In the genomic region with DNA sequence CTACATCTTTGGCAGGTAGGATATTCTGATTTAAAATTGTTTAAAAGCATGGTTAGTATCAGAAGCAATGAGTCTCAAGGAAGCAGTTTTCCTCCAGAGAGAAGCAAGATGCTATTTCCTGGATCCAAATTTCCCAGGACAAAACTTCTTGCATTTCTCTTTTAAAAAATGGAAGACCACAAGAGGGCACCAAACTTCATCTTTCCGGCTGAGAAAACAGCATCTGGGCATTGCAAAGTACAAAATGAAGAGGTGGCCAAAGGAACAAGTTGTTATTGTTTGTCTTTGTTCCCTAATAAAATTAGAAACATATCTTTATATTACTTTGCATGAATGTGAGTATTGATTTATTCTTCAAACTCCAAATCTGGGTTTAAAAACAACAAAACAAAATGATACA, we compare ENCODE assay signal across 8 cellular contexts.
DNase-seq lines count a peak whose midpoint lies in the region; ATAC-seq and TF ChIP-seq lines count a peak whose summit lies in the region.

No MANE protein-coding gene starts in this region.

- H3K4me3 ChIP-seq in vagina = no peak overlapping the region

- intact Hi-C loops in activated CD4-positive, alpha-beta T cell treated with anti-CD3 and anti-CD28 coated beads, Interleukin-2, amount 10 ng/mL, durations not matched to agents 24 days and 14 days (cut with micrococcal nuclease) = loop anchor here (1.0 to 5.0 kb wide), 2 partner anchors 59 to 228 kb away; a partner anchor contains a TSS
- intact Hi-C loops in activated CD4-positive, alpha-beta T cell treated with anti-CD3 and anti-CD28 coated beads for 36 hours (cut with DNase I, micrococcal nuclease) = loop anchor here (1.0 to 2.0 kb wide), 2 partner anchors 60 to 228 kb away; a partner anchor contains a TSS
- intact Hi-C loops in vagina (cut with DNase I) = loop anchor here (5.0 to 10.0 kb wide), 2 partner anchors 62 to 229 kb away; a partner anchor contains a TSS

- CTCF ChIA-PET in activated CD4-positive, alpha-beta T cell treated with anti-CD3 and anti-CD28 coated beads for 36 hours (lab: Charles Lee) = interaction anchor here (2.0 kb wide), 1 partner anchor 228 kb away, joined by 11 read pairs; no protein-coding TSS in a partner anchor

- POLR2A ChIA-PET in activated CD4-positive, alpha-beta T cell treated with anti-CD3 and anti-CD28 coated beads for 36 hours (lab: Charles Lee) = no interaction called here

- no peak overlapping the region for H3K27ac Mint-ChIP-seq in activated CD4-positive, alpha-beta T cell treated with anti-CD3 and anti-CD28 coated beads, Interleukin-2, amount 10 ng/mL, durations not matched to agents 24 days and 14 days
- H3K27ac Mint-ChIP-seq in activated CD4-positive, alpha-beta T cell treated with anti-CD3 and anti-CD28 coated beads for 36 hours = no peak overlapping the region
- H3K27ac Mint-ChIP-seq in brain = peak overlapping the region in 1 of 5 experiments; percentile 35
- H3K27ac Mint-ChIP-seq in T-helper 2 cell treated with Interferon-gamma antibody and Interleukin-4, amounts not matched to agents 5 μg/mL and 100 μg/mL, for 36 hours = no peak overlapping the region

- no peaks in the 10 kb centered on the region for H3K27me3 ChIP-seq in vagina

- no peak for ATAC-seq in activated CD4-positive, alpha-beta T cell treated with anti-CD3 and anti-CD28 coated beads for 36 hours

- no peak for TF ChIP-seq POLR2A in vagina (IDR thresholded peaks at IDR 0.05)

- H3K4me3 Mint-ChIP-seq in activated CD4-positive, alpha-beta T cell treated with anti-CD3 and anti-CD28 coated beads, Interleukin-2, amount 10 ng/mL, durations not matched to agents 24 days and 14 days = no peak overlapping the region
- H3K4me3 Mint-ChIP-seq in activated CD4-positive, alpha-beta T cell treated with anti-CD3 and anti-CD28 coated beads for 36 hours = no peak overlapping the region
- no peak overlapping the region for H3K4me3 Mint-ChIP-seq in brain
- no peak overlapping the region for H3K4me3 Mint-ChIP-seq in T-helper 2 cell treated with Interferon-gamma antibody and Interleukin-4, amounts not matched to agents 5 μg/mL and 100 μg/mL, for 36 hours

- no peaks in the 10 kb centered on the region for H3K36me3 ChIP-seq in vagina

- H3K9me3 Mint-ChIP-seq in activated CD4-positive, alpha-beta T cell treated with anti-CD3 and anti-CD28 coated beads, Interleukin-2, amount 10 ng/mL, durations not matched to agents 24 days and 14 days = no peaks in the 10 kb centered on the region
- H3K9me3 Mint-ChIP-seq in activated CD4-positive, alpha-beta T cell treated with anti-CD3 and anti-CD28 coated beads for 36 hours (ENCODE audit: low read depth) = no peaks in the 10 kb centered on the region
- H3K9me3 Mint-ChIP-seq in brain = peaks cover 0 to 4% (median 3%) of the 10 kb centered on the region in 5 experiments
- H3K9me3 Mint-ChIP-seq in T-helper 2 cell treated with Interferon-gamma antibody and Interleukin-4, amounts not matched to agents 5 μg/mL and 100 μg/mL, for 36 hours = no peaks in the 10 kb centered on the region

- H3K27ac ChIP-seq in vagina = no peak overlapping the region

- no peaks in the 10 kb centered on the region for H3K36me3 Mint-ChIP-seq in activated CD4-positive, alpha-beta T cell treated with anti-CD3 and anti-CD28 coated beads, Interleukin-2, amount 10 ng/mL, durations not matched to agents 24 days and 14 days (ENCODE audit: low read depth)
- no peaks in the 10 kb centered on the region for H3K36me3 Mint-ChIP-seq in activated CD4-positive, alpha-beta T cell treated with anti-CD3 and anti-CD28 coated beads for 36 hours (ENCODE audit: low read depth)
- H3K36me3 Mint-ChIP-seq in brain = no peaks in the 10 kb centered on the region
- H3K36me3 Mint-ChIP-seq in T-helper 2 cell treated with Interferon-gamma antibody and Interleukin-4, amounts not matched to agents 5 μg/mL and 100 μg/mL, for 36 hours (ENCODE audit: low read depth) = no peaks in the 10 kb centered on the region

- TF ChIP-seq CTCF in brain (conservative IDR thresholded peaks at IDR 0.05) (peak; percentile 83 to 87), vagina (IDR thresholded peaks at IDR 0.05) (peak; percentile 31 to 59 (median 43))

- no peaks in the 10 kb centered on the region for H3K4me1 ChIP-seq in vagina

- H3K27me3 Mint-ChIP-seq in activated CD4-positive, alpha-beta T cell treated with anti-CD3 and anti-CD28 coated beads, Interleukin-2, amount 10 ng/mL, durations not matched to agents 24 days and 14 days = no peaks in the 10 kb centered on the region
- H3K27me3 Mint-ChIP-seq in activated CD4-positive, alpha-beta T cell treated with anti-CD3 and anti-CD28 coated beads for 36 hours = no peaks in the 10 kb centered on the region
- peaks cover 6% of the 10 kb centered on the region for H3K27me3 Mint-ChIP-seq in brain
- H3K27me3 Mint-ChIP-seq in T-helper 2 cell treated with Interferon-gamma antibody and Interleukin-4, amounts not matched to agents 5 μg/mL and 100 μg/mL, for 36 hours (ENCODE audit: low read depth) = peaks cover 7% of the 10 kb centered on the region

- H3K9me3 ChIP-seq in vagina = no peaks in the 10 kb centered on the region

- peak; percentile 71 for DNase-seq in activated CD4-positive, alpha-beta T cell treated with anti-CD3 and anti-CD28 coated beads, Interleukin-2, amount 10 ng/mL, durations not matched to agents 24 days and 14 days
- DNase-seq in activated CD4-positive, alpha-beta T cell treated with anti-CD3 and anti-CD28 coated beads for 36 hours = no peak
- peak; percentile 54 for DNase-seq in NCI-H1694 treated with DMSO at 0.1 percent for 48 hours (lab: John Stamatoyannopoulos, UW)
- peak; percentile 65 for DNase-seq in kidney tubule cell (ENCODE audit: low spot score)
- no peak for DNase-seq in vagina (ENCODE audit: extremely low spot score in 2 of 2)
- DNase-seq in activated CD8-positive, alpha-beta memory T cell treated with anti-CD3 and anti-CD28 coated beads, Interleukin-2, amount 50 U/mL, for 4 hours = no peak
- no peak for DNase-seq in T-helper 2 cell treated with Interferon-gamma antibody and Interleukin-4, amounts not matched to agents 5 μg/mL and 100 μg/mL, for 36 hours (ENCODE audit: low spot score)

- H3K4me1 Mint-ChIP-seq in activated CD4-positive, alpha-beta T cell treated with anti-CD3 and anti-CD28 coated beads, Interleukin-2, amount 10 ng/mL, durations not matched to agents 24 days and 14 days = peaks cover 3% of the 10 kb centered on the region
- no peaks in the 10 kb centered on the region for H3K4me1 Mint-ChIP-seq in activated CD4-positive, alpha-beta T cell treated with anti-CD3 and anti-CD28 coated beads for 36 hours
- H3K4me1 Mint-ChIP-seq in brain = peaks cover 17% of the 10 kb centered on the region
- no peaks in the 10 kb centered on the region for H3K4me1 Mint-ChIP-seq in T-helper 2 cell treated with Interferon-gamma antibody and Interleukin-4, amounts not matched to agents 5 μg/mL and 100 μg/mL, for 36 hours (ENCODE audit: low read depth)

Comparison
In these comparisons a context has a peak if more than half of its experiments do, and no peak if none do; other contexts are left out.
1. DNase-seq: peak in activated CD4-positive, alpha-beta T cell treated with anti-CD3 and anti-CD28 coated beads, Interleukin-2, amount 10 ng/mL, durations not matched to agents 24 days and 14 days (single experiment), NCI-H1694 treated with DMSO at 0.1 percent for 48 hours (single experiment) and kidney tubule cell (single experiment); none in activated CD4-positive, alpha-beta T cell treated with anti-CD3 and anti-CD28 coated beads for 36 hours (single experiment), vagina (0 of 2), activated CD8-positive, alpha-beta memory T cell treated with anti-CD3 and anti-CD28 coated beads, Interleukin-2, amount 50 U/mL, for 4 hours (single experiment) and T-helper 2 cell treated with Interferon-gamma antibody and Interleukin-4, amounts not matched to agents 5 μg/mL and 100 μg/mL, for 36 hours (single experiment).